Comparison of ENCODE assay signal across 8 cellular contexts in the genomic region with DNA sequence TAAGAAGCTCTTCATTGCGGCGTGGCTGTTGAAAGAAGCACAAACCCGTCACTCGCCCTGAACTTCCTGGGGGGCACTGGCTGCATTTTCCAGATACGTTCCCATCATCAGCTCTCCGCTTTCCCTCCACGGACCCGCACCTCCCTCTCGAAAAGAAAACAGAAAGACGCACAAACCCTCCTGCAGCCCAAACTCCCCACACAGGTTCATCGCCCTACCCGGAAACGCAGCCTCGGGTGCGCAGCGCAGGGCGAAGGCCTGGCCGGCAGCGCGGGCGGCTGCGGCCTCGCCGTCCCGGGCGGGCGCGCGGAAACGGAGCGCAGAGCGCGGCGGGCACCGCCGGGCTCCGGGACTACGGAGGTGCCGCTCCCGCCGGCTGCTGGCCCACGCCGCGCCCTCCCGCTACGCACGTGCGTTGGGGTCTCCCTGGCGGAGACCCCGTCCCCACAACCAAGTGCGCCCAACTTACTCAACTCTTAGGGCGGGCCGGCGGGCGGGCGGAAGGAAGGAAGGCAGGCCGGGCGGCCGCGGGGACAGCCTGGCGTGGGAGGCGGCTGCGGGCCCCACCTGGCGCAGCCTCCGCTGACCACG. TPM values are rescaled to one million over a fixed set of nuclear protein-coding genes. Genes with fewer than 3 reads are reported as not detected.
A peak's percentile ranks its signal among the peaks of the same experiment; 100 is the strongest.
DNase-seq lines count a peak whose midpoint lies in the region; ATAC-seq, FAIRE-seq and TF ChIP-seq lines count a peak whose summit lies in the region.

No MANE protein-coding gene starts in this region.

- intact Hi-C loops in Calu3 (cut with micrococcal nuclease; ENCODE audit: unreplicated experiment): no loop called here
- intact Hi-C loops in activated B cell treated with CpG ODN at 0.5 μM for 24 hours (cut with micrococcal nuclease): loop anchor here (1.0 to 5.0 kb wide), 7 partner anchors 15 to 952 kb away; a partner anchor contains a TSS
- intact Hi-C loops in HepG2 (cut with micrococcal nuclease; ENCODE audit: unreplicated experiment): loop anchor here (10.0 kb wide), 2 partner anchors 193 to 263 kb away; a partner anchor contains a TSS
- intact Hi-C loops in posterior vena cava (cut with DNase I): no loop called here

- H3K4me2 ChIP-seq in HepG2 (ENCODE audit: low read depth, low read length): peak overlapping the region; percentile 98

- H3K27ac Mint-ChIP-seq in Calu3 (ENCODE audit: unreplicated experiment): peak overlapping the region; percentile 92
- H3K27ac Mint-ChIP-seq in activated B cell treated with CpG ODN at 0.5 μM for 24 hours: peak overlapping the region; percentile 94
- H3K27ac Mint-ChIP-seq in chondrocyte (ENCODE audit: unreplicated experiment): peak overlapping the region; percentile 95

- H3K4me3 ChIP-seq in HepG2 (replicated peaks in 1 of 3; ENCODE audit: insufficient read depth in 1 of 3, low read depth in 2 of 3, low read length in 3 of 3): peak overlapping the region; percentile 91 to 100 (median 97)

- TF ChIP-seq EP300 in HepG2 (IDR thresholded peaks at IDR 0.05; ENCODE audit: low read depth in 2 of 2, low read length in 2 of 2) (no peak), HepG2 (CRISPR knock-in tag; IDR thresholded peaks at IDR 0.05; ENCODE audit: borderline replicate concordance) (no peak)

- H3K9me3 ChIP-seq in HepG2 (ENCODE audit: low read length): no peaks in the 10 kb centered on the region

- no peak for TF ChIP-seq CTCF in Calu3 (IDR thresholded peaks at IDR 0.05; ENCODE audit: unreplicated experiment)
- no peak for TF ChIP-seq CTCF in activated B cell treated with CpG ODN at 0.5 μM for 24 hours (IDR thresholded peaks at IDR 0.05)
- TF ChIP-seq CTCF in chondrocyte (IDR thresholded peaks at IDR 0.05): peak; percentile 29
- no peak for TF ChIP-seq CTCF in HepG2 (CRISPR knock-in tag; IDR thresholded peaks at IDR 0.05)

- H3K9ac ChIP-seq in HepG2 (ENCODE audit: insufficient read depth, low read depth, low read length): peak overlapping the region; percentile 90

- H3K4me1 ChIP-seq in HepG2 (ENCODE audit: insufficient read depth, low read length): peaks cover 37% of the 10 kb centered on the region

- no TSS peak for BruUV-seq in Calu3 (replicated peaks; lab: Mats Ljungman, UMichigan)
- no TSS peak for BruUV-seq in HepG2 (replicated peaks; lab: Mats Ljungman, UMichigan)

- CTCF ChIA-PET in Calu3 (lab: Charles Lee): no interaction called here
- CTCF ChIA-PET in activated B cell treated with CpG ODN at 0.5 μM for 24 hours (lab: Charles Lee): interaction anchor here (1.1 to 2.4 kb wide), 4 partner anchors 21 to 56 kb away, joined by 3 to 22 read pairs (median 8); no protein-coding TSS in a partner anchor
- CTCF ChIA-PET in HepG2 (lab: Yijun Ruan, JAX; ENCODE audit: low intra/inter-chr PET ratio, low total read pairs): no interaction called here

- H3K9me3 Mint-ChIP-seq in Calu3 (ENCODE audit: low read depth, unreplicated experiment): no peaks in the 10 kb centered on the region
- H3K9me3 Mint-ChIP-seq in activated B cell treated with CpG ODN at 0.5 μM for 24 hours: peaks cover 5% of the 10 kb centered on the region
- H3K9me3 Mint-ChIP-seq in chondrocyte (ENCODE audit: low read depth): no peaks in the 10 kb centered on the region

- ATAC-seq in GM19452 (IDR thresholded peaks at IDR 0.05; ENCODE audit: unreplicated experiment): peak; percentile 41
- ATAC-seq in HG03521 (IDR thresholded peaks at IDR 0.05; ENCODE audit: unreplicated experiment): peak; percentile 35
- peak; percentile 35 for ATAC-seq in activated B cell treated with CpG ODN at 0.5 μM for 24 hours (ENCODE audit: low read depth)
- peak; percentile 69 for ATAC-seq in HepG2

- H3K4me3 Mint-ChIP-seq in Calu3 (ENCODE audit: low read depth, unreplicated experiment) (peak overlapping the region; percentile 94), activated B cell treated with CpG ODN at 0.5 μM for 24 hours (peak overlapping the region; percentile 96), chondrocyte (ENCODE audit: unreplicated experiment) (peak overlapping the region; percentile 97)

- H4K20me1 ChIP-seq in HepG2 (ENCODE audit: insufficient read depth, low read length): 0 out of 2 replicates have a peak, but pooled peaks cover 2% of the 10 kb centered on the region

- H3K36me3 Mint-ChIP-seq in Calu3 (ENCODE audit: insufficient read depth, unreplicated experiment) (peaks cover 50% of the 10 kb centered on the region), activated B cell treated with CpG ODN at 0.5 μM for 24 hours (ENCODE audit: low read depth) (peaks cover 38% of the 10 kb centered on the region), chondrocyte (ENCODE audit: low read depth) (peaks cover 8% of the 10 kb centered on the region)

- H3K27me3 ChIP-seq in HepG2 (ENCODE audit: control insufficient read depth in 1 of 2, insufficient read depth in 2 of 2, low read length in 2 of 2): no peaks in the 10 kb centered on the region; a peak in 1 of 5 replicates

- peak overlapping the region; percentile 79 for H3K27ac ChIP-seq in HepG2 (ENCODE audit: extremely low read length, insufficient read depth, low read length)

- H3K27me3 Mint-ChIP-seq in Calu3 (ENCODE audit: unreplicated experiment) (no peaks in the 10 kb centered on the region), activated B cell treated with CpG ODN at 0.5 μM for 24 hours (no peaks in the 10 kb centered on the region), chondrocyte (ENCODE audit: low read depth) (peaks cover 2% of the 10 kb centered on the region)

- DNase-seq in Calu3 (peak; percentile 46), activated B cell treated with CpG ODN at 0.5 μM for 24 hours (no peak), chondrocyte (ENCODE audit: low spot score) (no peak), HepG2 (ENCODE audit: low spot score) (no peak), posterior vena cava (ENCODE audit: low spot score) (no peak)
- DNase-seq in stimulated activated CD8-positive, alpha-beta memory T cell treated with anti-CD3 and anti-CD28 coated beads, Interleukin-15, amount 100 ng/mL, for 24 hours (ENCODE audit: low read depth): peak; percentile 19

- in situ Hi-C loops in HepG2 (cut with HindIII; ENCODE audit: extremely low pct_ligation_motif_present, low pct_unique_long_range_greater_than_20kb): no loop called here

- no peak for FAIRE-seq in HepG2 (lab: Jason Lieb, UNC)

- WGBS in HepG2 (ENCODE audit: low lambda C conversion rate): 3% methylated on average over 16 of the region's 66 CpGs

- POLR2A ChIA-PET in activated B cell treated with CpG ODN at 0.5 μM for 24 hours (lab: Charles Lee) (interaction anchor here (1.0 to 3.0 kb wide), 14 partner anchors 8 to 260 kb away, joined by 3 to 33 read pairs (median 7); a partner anchor contains a TSS), HepG2 (lab: Yijun Ruan, JAX) (interaction anchor here (1.1 to 1.5 kb wide), 2 partner anchors 9 to 191 kb away, joined by 3 to 7 read pairs; no protein-coding TSS in a partner anchor)

- H2AFZ ChIP-seq in HepG2 (ENCODE audit: low read length): peak overlapping the region; percentile 24

- H3K79me2 ChIP-seq in HepG2 (ENCODE audit: insufficient read depth, low read length): peaks cover 47% of the 10 kb centered on the region

- TF ChIP-seq POLR2A in HepG2 (IDR thresholded peaks at IDR 0.05; ENCODE audit: insufficient read depth in 1 of 2, low read depth in 2 of 2, low read length in 2 of 2): no peak

- no peak for TF ChIP-seq RAD21 in HepG2 (CRISPR knock-in tag; IDR thresholded peaks at IDR 0.05)

- peaks cover 3 to 11% of the 10 kb centered on the region in 2 experiments for H3K36me3 ChIP-seq in HepG2 (replicated peaks in 1 of 2; ENCODE audit: control insufficient read depth in 1 of 2, insufficient read depth in 2 of 2, low read length in 2 of 2)

- peaks cover 29% of the 10 kb centered on the region for H3K4me1 Mint-ChIP-seq in Calu3 (ENCODE audit: low read depth, unreplicated experiment)
- peaks cover 64% of the 10 kb centered on the region for H3K4me1 Mint-ChIP-seq in activated B cell treated with CpG ODN at 0.5 μM for 24 hours
- H3K4me1 Mint-ChIP-seq in chondrocyte (ENCODE audit: low read depth): peaks cover 36% of the 10 kb centered on the region

TF ChIP-seq in HepG2, 621 proteins besides CTCF, POLR2A, EP300 and RAD21 (continues in another document):
- TF ChIP-seq ADNP (CRISPR knock-in tag; IDR thresholded peaks at IDR 0.05): no peak
- peak; percentile 87 for TF ChIP-seq ZFY (CRISPR knock-in tag; IDR thresholded peaks at IDR 0.05)
- no peak for TF ChIP-seq AHR (CRISPR knock-in tag; IDR thresholded peaks at IDR 0.05)
- no peak for TF ChIP-seq NAIF1 (CRISPR knock-in tag; IDR thresholded peaks at IDR 0.05; ENCODE audit: borderline replicate concordance)
- no peak for TF ChIP-seq SMC3 (IDR thresholded peaks at IDR 0.05; ENCODE audit: low read length)
- no peak for TF ChIP-seq MAZ (IDR thresholded peaks at IDR 0.05; ENCODE audit: borderline replicate concordance, low read depth, low read length)
- no peak for TF ChIP-seq MAZ (CRISPR knock-in tag; IDR thresholded peaks at IDR 0.05; ENCODE audit: low read depth)

RNA-seq across cellular contexts. Expression of a gene that starts 0.8 kb away (rescaled TPM):
- total RNA-seq in Calu3 (2022) (33.2 and 36.5 TPM in 2 replicates), activated B cell treated with CpG ODN at 0.5 μM for 24 hours (40.5 and 53.5 TPM in 2 replicates), chondrocyte (27.3 to 33.6 TPM (median 30.5 TPM) in 3 replicates), HepG2 (2016; rRNA removed; fragmentation: Illumina TruSeq; extraction: Trizol) (12.7 and 13.7 TPM in 2 replicates), posterior vena cava (10 to 100 TPM; 31.3 to 37.2 TPM)
- 3.6 and 6.0 TPM in 2 replicates for total RNA-seq in HepG2 (2016; cell fraction: cytosol; rRNA removed; fragmentation: Illumina TruSeq; extraction: Trizol; ENCODE audit: low read depth)
- 12.3 and 16.2 TPM in 2 replicates for total RNA-seq in HepG2 (2016; cell fraction: insoluble cytoplasmic fraction; rRNA removed; fragmentation: Illumina TruSeq; extraction: Trizol)
- 8.6 and 10.9 TPM in 2 replicates for total RNA-seq in HepG2 (2016; cell fraction: membrane; rRNA removed; fragmentation: Illumina TruSeq; extraction: Trizol)
- total RNA-seq in HepG2 (2016; cell fraction: nucleus; rRNA removed; fragmentation: Illumina TruSeq; extraction: Trizol): 19.8 and 22.2 TPM in 2 replicates
- 5.3 and 7.1 TPM in 2 replicates for polyA plus RNA-seq in HepG2 (2011; rRNA removed)
- 2.1 and 4.5 TPM in 2 replicates for polyA plus RNA-seq in HepG2 (2011; cell fraction: cytosol; rRNA removed)
- 11.8 and 13.5 TPM in 2 replicates for polyA plus RNA-seq in HepG2 (2011; cell fraction: nucleus; rRNA removed)
- polyA plus RNA-seq in HepG2 (2012): 5.5 and 7.3 TPM in 2 replicates
- polyA plus RNA-seq in HepG2 (2016; cell fraction: cytosol; fragmentation: Illumina TruSeq; extraction: Trizol; ENCODE audit: low read depth): 0.34 and 0.62 TPM in 2 replicates
- 8.3 and 8.5 TPM in 2 replicates for polyA plus RNA-seq in HepG2 (2016; cell fraction: insoluble cytoplasmic fraction; fragmentation: Illumina TruSeq; extraction: Trizol; ENCODE audit: low read depth)
- polyA plus RNA-seq in HepG2 (2016; cell fraction: membrane; fragmentation: Illumina TruSeq; extraction: Trizol; ENCODE audit: low read depth): 1.1 and 1.2 TPM in 2 replicates
- polyA plus RNA-seq in HepG2 (2016; cell fraction: nucleus; fragmentation: Illumina TruSeq; extraction: Trizol; ENCODE audit: insufficient read depth, low read depth): 21.9 and 22.5 TPM in 2 replicates
- 5.9 and 15.6 TPM in 2 replicates for polyA minus RNA-seq in HepG2 (2011; rRNA and poly(A)+ RNA removed; ENCODE audit: low replicate concordance)
- 10.8 and 14.6 TPM in 2 replicates for polyA minus RNA-seq in HepG2 (2011; cell fraction: cytosol; rRNA and poly(A)+ RNA removed)
- 62.7 and 74.1 TPM in 2 replicates for polyA minus RNA-seq in HepG2 (2011; cell fraction: nucleus; rRNA and poly(A)+ RNA removed)

Comparison
In these comparisons a context has a peak if more than half of its experiments do, and no peak if none do; other contexts are left out.
1. DNase-seq: peak in Calu3 (single experiment) and stimulated activated CD8-positive, alpha-beta memory T cell treated with anti-CD3 and anti-CD28 coated beads, Interleukin-15, amount 100 ng/mL, for 24 hours (single experiment); none in activated B cell treated with CpG ODN at 0.5 μM for 24 hours (single experiment), chondrocyte (single experiment), HepG2 (single experiment) and posterior vena cava (single experiment).
2. intact Hi-C loops: an anchor here in activated B cell treated with CpG ODN at 0.5 μM for 24 hours (1.0 to 5.0 kb wide) and HepG2 (10.0 kb wide); none called in Calu3 and posterior vena cava.
3. Peak in every context shown above with its lines, with median percentiles within 50 percentile points of each other: H3K27ac Mint-ChIP-seq, H3K4me3 Mint-ChIP-seq and ATAC-seq.